In genomic region chr4:161256172-161256571, GRCh38 we compare ENCODE assay signal across 20 cellular contexts.
A peak's percentile ranks its signal among the peaks of the same experiment; 100 is the strongest.
DNase-seq lines count a peak whose midpoint lies in the region; ATAC-seq, FAIRE-seq and TF ChIP-seq lines count a peak whose summit lies in the region.
"Had no signal": no experiment of that assay in that cellular context is flagged by ENCODE, and none has a peak within 500 bp of the region (broad histone marks: within the 10 kb centered on the region; RNA-seq: fewer than 3 reads in every experiment).

No MANE protein-coding gene starts in this region.

- TF ChIP-seq RAD21 in H1 (IDR thresholded peaks at IDR 0.05 in 1 of 2, conservative IDR thresholded peaks at IDR 0.05 in 1 of 2; ENCODE audit: low read depth in 2 of 2, low read length in 2 of 2) = no peak

- intact Hi-C loops in natural killer cell (cut with micrococcal nuclease) = no loop called here

- CTCF ChIA-PET in H1 (lab: Charles Lee; ENCODE audit: partially characterized antibody) = interaction anchor here (0.6 to 1.6 kb wide), 5 partner anchors 9 to 160 kb away, joined by 3 read pairs; no protein-coding TSS in a partner anchor

- H3K27me3 ChIP-seq in H1 (replicated peaks in 1 of 4; ENCODE audit: control insufficient read depth in 3 of 4, extremely low read depth in 1 of 4, insufficient read depth in 3 of 4, low read length in 3 of 4) (no peaks in the 10 kb centered on the region), mesenchymal stem cell (ENCODE audit: control insufficient read depth in 1 of 2, insufficient read depth in 1 of 2, low read length in 2 of 2) (no peaks in the 10 kb centered on the region)
- H3K27me3 ChIP-seq: BLaER1 had no signal

- no peaks in the 10 kb centered on the region for H3K79me2 ChIP-seq in H1 (ENCODE audit: control insufficient read depth in 1 of 2, insufficient read depth in 2 of 2, low read length in 2 of 2)

- no peaks in the 10 kb centered on the region for H3K27me3 Mint-ChIP-seq in immature natural killer cell (ENCODE audit: low read depth in 3 of 3)
- no peaks in the 10 kb centered on the region for H3K27me3 Mint-ChIP-seq in natural killer cell (ENCODE audit: low read depth in 2 of 2)

- H2BK12ac ChIP-seq in H1 (ENCODE audit: low read depth, low read length) = no peak overlapping the region
- H2BK12ac ChIP-seq in mesenchymal stem cell (ENCODE audit: low read length in 2 of 2) = no peak overlapping the region

- H3K27ac ChIP-seq in H1 (ENCODE audit: low read depth, low read length) (no peak overlapping the region), mesenchymal stem cell (ENCODE audit: low read length, poor library complexity, severe bottlenecking) (no peak overlapping the region)
- H3K27ac ChIP-seq: 22Rv1, BLaER1, SK-N-MC had no signal

- peak overlapping the region in 1 of 4 experiments; percentile 28; a peak in 1 of 8 replicates for H3K4me3 ChIP-seq in H1 (ENCODE audit: extremely low read depth in 1 of 4, insufficient read depth in 2 of 4, low read depth in 3 of 4, low read length in 4 of 4)
- no peak overlapping the region for H3K4me3 ChIP-seq in mesenchymal stem cell (ENCODE audit: insufficient read depth in 1 of 2, low read depth in 1 of 2, low read length in 2 of 2)
- H3K4me3 ChIP-seq: BLaER1, SK-N-MC had no signal

- H3K79me1 ChIP-seq in H1 (ENCODE audit: low read depth, low read length) (no peaks in the 10 kb centered on the region), mesenchymal stem cell (replicated peaks; ENCODE audit: low read length, poor library complexity, severe bottlenecking) (no peaks in the 10 kb centered on the region)

- TF ChIP-seq POLR2A in H1 (IDR thresholded peaks at IDR 0.05; ENCODE audit: control extremely low read depth in 1 of 2, low read depth in 2 of 2, low read length in 2 of 2) = no peak

- no peaks in the 10 kb centered on the region for H3K4me1 Mint-ChIP-seq in immature natural killer cell
- H3K4me1 Mint-ChIP-seq in natural killer cell = no peaks in the 10 kb centered on the region

- H3K9me3 Mint-ChIP-seq in immature natural killer cell = peaks cover 14 to 47% (median 25%) of the 10 kb centered on the region in 6 donors
- peaks cover 24 to 39% of the 10 kb centered on the region in 2 donors for H3K9me3 Mint-ChIP-seq in natural killer cell

- H2AK5ac ChIP-seq in H1 (ENCODE audit: low read depth, low read length) = no peak overlapping the region
- no peak overlapping the region for H2AK5ac ChIP-seq in mesenchymal stem cell (ENCODE audit: low read length, severe bottlenecking)

- H4K20me1 ChIP-seq in H1 (replicated peaks in 1 of 2; ENCODE audit: control insufficient read depth in 1 of 2, insufficient read depth in 2 of 2, low read length in 2 of 2) = no peaks in the 10 kb centered on the region
- H4K20me1 ChIP-seq: BLaER1 had no signal

- H2BK120ac ChIP-seq in H1 (replicated peaks; ENCODE audit: low read depth, low read length) (no peak overlapping the region), mesenchymal stem cell (ENCODE audit: low read depth, low read length) (no peak overlapping the region)

- H3K18ac ChIP-seq in H1 (ENCODE audit: extremely low read depth, low read length) (no peak overlapping the region), mesenchymal stem cell (ENCODE audit: low read depth in 1 of 2, low read length in 2 of 2) (no peak overlapping the region)

- no peak overlapping the region for H3K56ac ChIP-seq in H1 (replicated peaks; ENCODE audit: insufficient read length, low read depth, low read length)

- no peak overlapping the region for H4K91ac ChIP-seq in H1 (replicated peaks; ENCODE audit: insufficient read length, low read length)
- H4K91ac ChIP-seq in mesenchymal stem cell (ENCODE audit: low read length) = no peak overlapping the region

- DNase-seq in DMS 273 (lab: John Stamatoyannopoulos, UW; ENCODE audit: unreplicated experiment) (peak; percentile 20), DMS 273 treated with DMSO at 0.1 percent for 48 hours (lab: John Stamatoyannopoulos, UW) (no peak), KBM-7 (peak; percentile 16), H1 (ENCODE audit: low read depth in 1 of 2, low spot score in 2 of 2) (no peak), mesenchymal stem cell (peak; percentile 8), NCI-H526 (lab: John Stamatoyannopoulos, UW) (no peak), immature natural killer cell (no peak), natural killer cell (no peak)
- DNase-seq: DMS79 treated with DMSO at 0.1 percent for 48 hours, GDM1, IMR-90, MV-4-11, NCI-H1417 treated with DMSO at 0.1 percent for 48 hours, NCI-H2029 treated with DMSO at 0.1 percent for 48 hours, NCI-H226, NCI-H526 treated with DMSO at 0.1 percent for 48 hours had no signal

- H3K4me2 ChIP-seq in H1 (ENCODE audit: insufficient read depth in 1 of 2, low read depth in 2 of 2, low read length in 2 of 2) = no peak overlapping the region
- no peak overlapping the region for H3K4me2 ChIP-seq in mesenchymal stem cell (ENCODE audit: low read length, poor library complexity, severe bottlenecking)
- H3K4me2 ChIP-seq: BLaER1 had no signal

- H4K8ac ChIP-seq in H1 (ENCODE audit: extremely low read depth, insufficient read depth, low read length) (no peak overlapping the region), mesenchymal stem cell (ENCODE audit: low read length) (no peak overlapping the region)

- FAIRE-seq in H1 (lab: Jason Lieb, UNC) = no peak

- H3K23me2 ChIP-seq in H1 (ENCODE audit: low read depth, low read length) = no peaks in the 10 kb centered on the region

- H3K9me3 ChIP-seq in H1 (ENCODE audit: insufficient read depth in 2 of 2, low read depth in 1 of 2, low read length in 1 of 2) (peaks cover 28 to 37% of the 10 kb centered on the region in 2 experiments), mesenchymal stem cell (ENCODE audit: control insufficient read depth, low read length) (peaks cover 37% of the 10 kb centered on the region)

- no peak overlapping the region for H3K23ac ChIP-seq in H1 (ENCODE audit: insufficient read length)
- H3K23ac ChIP-seq in mesenchymal stem cell (ENCODE audit: low read length in 2 of 2) = no peak overlapping the region

- H2BK5ac ChIP-seq in H1 (ENCODE audit: low read depth, low read length) (no peak overlapping the region), mesenchymal stem cell (ENCODE audit: low read depth, low read length, poor library complexity, severe bottlenecking) (no peak overlapping the region)

- TF ChIP-seq CTCF in H1 (IDR thresholded peaks at IDR 0.05; ENCODE audit: control extremely low read depth in 1 of 3, insufficient read depth in 1 of 3, low read depth in 1 of 3, low read length in 3 of 3) (no peak), natural killer cell (IDR thresholded peaks at IDR 0.05) (no peak)

- whole genome bisulfite sequencing in H1 (ENCODE audit: extremely low coverage in 1 of 2, insufficient coverage in 1 of 2, insufficient read length in 1 of 2, insufficient replicate concordance in 2 of 2, low coverage in 1 of 2, low lambda C conversion rate in 2 of 2, missing lambda C conversion rate in 1 of 2), 2 experiments = 92% methylated on average over 5 of the region's 5 CpGs; no CpG with 5 or more reads in 1 of the 2 experiments
- 86% methylated on average over 5 of the region's 5 CpGs for WGBS in mesenchymal stem cell

- H2AFZ ChIP-seq in H1 (ENCODE audit: low read length) (no peak overlapping the region), mesenchymal stem cell (ENCODE audit: low read depth, low read length) (no peak overlapping the region)

- no peak overlapping the region for H2BK20ac ChIP-seq in H1 (ENCODE audit: low read length)

- TF ChIP-seq EP300 in H1 (IDR thresholded peaks at IDR 0.05; ENCODE audit: borderline replicate concordance in 1 of 2, low read depth in 2 of 2, low read length in 2 of 2) = no peak

- H3K9ac ChIP-seq in H1 (replicated peaks in 1 of 4; ENCODE audit: extremely low read depth in 1 of 4, low read depth in 3 of 4, low read length in 3 of 4) (no peak overlapping the region), mesenchymal stem cell (ENCODE audit: low read length) (no peak overlapping the region)
- H3K9ac ChIP-seq: BLaER1 had no signal

- no peaks in the 10 kb centered on the region for H3K36me3 Mint-ChIP-seq in immature natural killer cell
- peaks cover 14% of the 10 kb centered on the region for H3K36me3 Mint-ChIP-seq in natural killer cell

- in situ Hi-C loops in KBM-7 (cut with MboI; ENCODE audit: low pct_unique_long_range_greater_than_20kb, low sequenced_read_pairs) = no loop called here

- H2BK15ac ChIP-seq in H1 (ENCODE audit: low read length) (no peak overlapping the region), mesenchymal stem cell (ENCODE audit: low read depth, poor library complexity, severe bottlenecking) (no peak overlapping the region)

- H3K14ac ChIP-seq in H1 (ENCODE audit: insufficient read length) (no peak overlapping the region), mesenchymal stem cell (ENCODE audit: low read length in 2 of 2) (no peak overlapping the region)

- no peak overlapping the region for H4K5ac ChIP-seq in H1 (ENCODE audit: insufficient read length, low read depth, low read length)

- H3K4me1 ChIP-seq in H1 (replicated peaks in 1 of 4; ENCODE audit: control insufficient read depth in 3 of 4, insufficient read depth in 4 of 4, low read length in 3 of 4) (no peaks in the 10 kb centered on the region), mesenchymal stem cell (ENCODE audit: control insufficient read depth, insufficient read depth, low read depth, low read length) (no peaks in the 10 kb centered on the region)
- H3K4me1 ChIP-seq: BLaER1 had no signal

- ATAC-seq in natural killer cell = no peak
- ATAC-seq: PC-3 had no signal

- no peak overlapping the region for H3K27ac Mint-ChIP-seq in immature natural killer cell
- H3K27ac Mint-ChIP-seq in natural killer cell = no peak overlapping the region

- H3K4me3 Mint-ChIP-seq in immature natural killer cell (no peak overlapping the region), natural killer cell (no peak overlapping the region)

- peaks cover 0 to 5% (median 0%) of the 10 kb centered on the region in 4 experiments; a peak in 1 of 8 replicates for H3K36me3 ChIP-seq in H1 (ENCODE audit: control insufficient read depth in 2 of 4, insufficient read depth in 4 of 4, low read length in 3 of 4)
- H3K36me3 ChIP-seq in mesenchymal stem cell (ENCODE audit: control insufficient read depth in 1 of 2, insufficient read depth in 2 of 2, low read depth in 1 of 2, low read length in 2 of 2) = no peaks in the 10 kb centered on the region
- H3K36me3 ChIP-seq: BLaER1 had no signal

- POLR2A ChIA-PET in H1 (lab: Charles Lee; ENCODE audit: partially characterized antibody) = no interaction called here

- H3K4ac ChIP-seq in H1 (replicated peaks; ENCODE audit: insufficient read length, low read depth, low read length) (no peak overlapping the region), mesenchymal stem cell (ENCODE audit: low read depth in 1 of 2, low read length in 2 of 2) (no peak overlapping the region)

TF ChIP-seq in H1, 55 proteins besides CTCF, POLR2A, EP300 and RAD21:
- TF ChIP-seq NANOG (IDR thresholded peaks at IDR 0.05; ENCODE audit: insufficient read depth, low read depth, low read length, poor library complexity, severe bottlenecking) (no peak), CBX5 (IDR thresholded peaks at IDR 0.05; ENCODE audit: low read depth, low read length) (peak; percentile 89; the same call in 1 of the 2 replicates)

Comparison
In these comparisons a context has a peak if more than half of its experiments do, and no peak if none do; other contexts are left out.
1. DNase-seq: peak in DMS 273 (single experiment), KBM-7 (single experiment) and mesenchymal stem cell (single experiment); none in DMS 273 treated with DMSO at 0.1 percent for 48 hours (single experiment), H1 (0 of 2), NCI-H526 (0 of 2), immature natural killer cell (0 of 3) and natural killer cell (single experiment).